Comparison of ENCODE assay signal across 8 cellular contexts in genomic region chr6:106141441-106142237, GRCh38. TPM values are rescaled to one million over a fixed set of nuclear protein-coding genes. Genes with fewer than 3 reads are reported as not detected.
A peak's percentile ranks its signal among the peaks of the same experiment; 100 is the strongest.
DNase-seq lines count a peak whose midpoint lies in the region; ATAC-seq lines count a peak whose summit lies in the region.

No MANE protein-coding gene starts in this region.

- H4K91ac ChIP-seq in neuronal stem cell (ENCODE audit: low read depth, low read length, poor library complexity), result no peak overlapping the region

- H2BK120ac ChIP-seq in neuronal stem cell (ENCODE audit: low read depth, low read length), result no peak overlapping the region

- WGBS in neuronal stem cell (ENCODE audit: extremely low coverage in 2 of 2, insufficient read length in 2 of 2, insufficient replicate concordance in 1 of 2), 2 donors, result no CpG with 5 or more reads among the region's 9 CpGs
- 69 to 71% methylated on average over 9 of the region's 9 CpGs for WGBS in aorta, 2 donors

- no peak overlapping the region for H3K14ac ChIP-seq in neuronal stem cell (ENCODE audit: low read length)

- no peak overlapping the region for H2BK15ac ChIP-seq in neuronal stem cell (ENCODE audit: low read length)

- H3K27me3 ChIP-seq in neuronal stem cell (ENCODE audit: control insufficient read depth in 3 of 3, insufficient read depth in 3 of 3, low read depth in 1 of 3, low read length in 3 of 3) (peaks cover 0 to 22% (median 0%) of the 10 kb centered on the region in 3 experiments), aorta (ENCODE audit: control insufficient read depth in 1 of 2, insufficient read depth in 2 of 2, low read length in 1 of 2) (peaks cover 0 to 3% of the 10 kb centered on the region in 2 donors)

- ATAC-seq in GM19023 (IDR thresholded peaks at IDR 0.05; ENCODE audit: unreplicated experiment), result peak; percentile 75
- ATAC-seq in HG02981 (IDR thresholded peaks at IDR 0.05; ENCODE audit: unreplicated experiment), result peak; percentile 85
- ATAC-seq in activated CD4-positive, CD25-positive, alpha-beta regulatory T cell treated with anti-CD3 and anti-CD28 coated beads, Interleukin-2, amount 50 U/mL, for 24 hours, result peak; percentile 88 to 89
- ATAC-seq in aorta (ENCODE audit: low FRiP score), result no peak

- no peak overlapping the region for H2AK5ac ChIP-seq in neuronal stem cell (ENCODE audit: low read depth, low read length)

- no peaks in the 10 kb centered on the region for H3K79me1 ChIP-seq in neuronal stem cell (ENCODE audit: low read depth, low read length)

- H3K27ac ChIP-seq in neuronal stem cell (replicated peaks; ENCODE audit: low read length) (no peak overlapping the region), aorta (ENCODE audit: low read depth in 1 of 2, low read length in 2 of 2) (no peak overlapping the region)

- H3K4ac ChIP-seq in neuronal stem cell (ENCODE audit: low read length), result no peak overlapping the region

- H2BK12ac ChIP-seq in neuronal stem cell (ENCODE audit: low read length), result no peak overlapping the region

- H3K4me3 ChIP-seq in neuronal stem cell (ENCODE audit: low read length in 2 of 2), result no peak overlapping the region
- no peak overlapping the region for H3K4me3 ChIP-seq in aorta (ENCODE audit: low read length in 2 of 2)

- H2BK5ac ChIP-seq in neuronal stem cell (ENCODE audit: low read length), result no peak overlapping the region

- no peak overlapping the region for H3K23ac ChIP-seq in neuronal stem cell (ENCODE audit: low read depth, low read length, poor library complexity)

- no peak overlapping the region for H4K8ac ChIP-seq in neuronal stem cell (ENCODE audit: low read depth, low read length)

- no peak overlapping the region for H2AFZ ChIP-seq in neuronal stem cell (ENCODE audit: low read length)

- no peak overlapping the region for H3K4me2 ChIP-seq in neuronal stem cell (ENCODE audit: insufficient read depth, low read length, poor library complexity, severe bottlenecking)

- H3K18ac ChIP-seq in neuronal stem cell (ENCODE audit: low read length), result no peak overlapping the region

- H3K36me3 ChIP-seq in neuronal stem cell (replicated peaks in 1 of 2; ENCODE audit: control insufficient read depth in 2 of 2, insufficient read depth in 2 of 2, low read length in 2 of 2) (no peaks in the 10 kb centered on the region), aorta (ENCODE audit: control insufficient read depth in 1 of 2, insufficient read depth in 2 of 2, low read length in 1 of 2) (no peaks in the 10 kb centered on the region)

- H3K4me1 ChIP-seq in neuronal stem cell (ENCODE audit: control insufficient read depth in 2 of 2, insufficient read depth in 1 of 2, low read depth in 1 of 2, low read length in 2 of 2) (peaks cover 0 to 6% of the 10 kb centered on the region in 2 donors), aorta (ENCODE audit: control insufficient read depth in 1 of 2, insufficient read depth in 2 of 2, low read length in 2 of 2) (no peaks in the 10 kb centered on the region)

- H3K9me3 ChIP-seq in neuronal stem cell (replicated peaks in 1 of 2; ENCODE audit: control insufficient read depth in 2 of 2, insufficient read depth in 1 of 2, low read depth in 1 of 2, low read length in 2 of 2) (no peaks in the 10 kb centered on the region), aorta (ENCODE audit: control insufficient read depth, low read length) (no peaks in the 10 kb centered on the region)

- DNase-seq in myocyte (ENCODE audit: low read depth), result peak; percentile 37
- DNase-seq in neuronal stem cell (ENCODE audit: low spot score), result no peak
- DNase-seq in hypothalamus (lab: John Stamatoyannopoulos, UW), result no peak
- DNase-seq in HK-2 (ENCODE audit: unreplicated experiment), result no peak
- DNase-seq in aorta, result no peak

- no peak overlapping the region for H3K9ac ChIP-seq in neuronal stem cell (ENCODE audit: low read depth, low read length, poor library complexity)

- intact Hi-C loops in aorta (cut with DNase I), result no loop called here

RNA-seq across cellular contexts. Expression of gene PRDM1, which starts 55.5 kb away (rescaled TPM):
- 0.67 and 0.94 TPM in 2 replicates for total RNA-seq in myocyte
- 0.81 TPM for polyA plus RNA-seq in myocyte (2012)
- polyA plus RNA-seq in neuronal stem cell (2013, experiment 1 of 2), result 2.1 TPM
- polyA plus RNA-seq in neuronal stem cell (2013, experiment 2 of 2), result 2.3 TPM
- total RNA-seq in aorta, result 10 to 100 TPM in 1 of 2 donors, 1 to 10 TPM in 1; 6.0 to 10.5 TPM
- polyA plus RNA-seq in aorta, result 1 to 10 TPM in 1 of 2 donors, under 1 TPM in 1; 0.23 to 1.0 TPM
